11 cellular contexts compared by ENCODE assay signal in the genomic region with DNA sequence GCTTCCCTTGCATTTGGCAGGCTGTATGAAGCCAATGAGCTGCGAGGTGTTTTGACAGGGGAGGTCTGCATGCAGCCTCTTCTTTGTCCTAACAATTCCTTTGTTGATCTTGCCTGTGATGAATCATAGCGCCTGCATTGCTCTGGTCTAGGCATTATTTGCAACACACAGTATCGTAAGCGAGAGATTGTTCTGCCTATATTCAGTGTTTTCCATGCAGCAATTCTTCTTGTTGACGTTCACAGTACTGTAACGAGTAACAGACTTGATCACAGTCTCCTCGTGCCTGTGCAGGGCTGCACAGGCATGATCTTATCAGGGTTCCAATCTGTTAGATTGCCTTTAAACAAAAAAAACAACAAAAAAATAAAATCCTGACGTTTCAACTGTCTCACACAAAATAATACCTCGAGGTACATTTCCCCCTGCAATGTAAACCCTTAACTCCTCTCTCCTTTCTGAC. TPM values are rescaled to one million over a fixed set of nuclear protein-coding genes. Genes with fewer than 3 reads are reported as not detected.
A peak's percentile ranks its signal among the peaks of the same experiment; 100 is the strongest.
DNase-seq lines count a peak whose midpoint lies in the region; ATAC-seq and TF ChIP-seq lines count a peak whose summit lies in the region.
"Had no signal": no experiment of that assay in that cellular context is flagged by ENCODE, and none has a peak within 500 bp of the region (broad histone marks: within the 10 kb centered on the region; RNA-seq: fewer than 3 reads in every experiment).

No MANE protein-coding gene starts in this region.

- H3K27me3 Mint-ChIP-seq in activated naive CD4-positive, alpha-beta T cell treated with anti-CD3 and anti-CD28 coated beads, Interleukin-2, amount 50 U/mL, for 24 hours = no peaks in the 10 kb centered on the region
- no peaks in the 10 kb centered on the region for H3K27me3 Mint-ChIP-seq in type B pancreatic cell

- no peaks in the 10 kb centered on the region for H3K9me3 Mint-ChIP-seq in activated naive CD4-positive, alpha-beta T cell treated with anti-CD3 and anti-CD28 coated beads, Interleukin-2, amount 50 U/mL, for 24 hours
- H3K9me3 Mint-ChIP-seq in type B pancreatic cell = no peaks in the 10 kb centered on the region

- H3K36me3 Mint-ChIP-seq in activated naive CD4-positive, alpha-beta T cell treated with anti-CD3 and anti-CD28 coated beads, Interleukin-2, amount 50 U/mL, for 24 hours = no peaks in the 10 kb centered on the region
- peaks cover 4% of the 10 kb centered on the region for H3K36me3 Mint-ChIP-seq in type B pancreatic cell

- DNase-seq in activated naive CD4-positive, alpha-beta T cell treated with Interleukin-2 at 50 U/mL for 16 hours = no peak
- DNase-seq in astrocyte of the hippocampus (ENCODE audit: low read depth, low spot score) = peak; percentile 69
- DNase-seq in iPS-NIHi11 (ENCODE audit: low spot score) = peak; percentile 26
- no peak for DNase-seq in type B pancreatic cell (ENCODE audit: extremely low spot score, unreplicated experiment)
- DNase-seq in COR-L47 (lab: John Stamatoyannopoulos, UW) = no peak
- no peak for DNase-seq in glomerular visceral epithelial cell (ENCODE audit: extremely low spot score)
- DNase-seq: AML-193, NCI-H2029, PC-9 had no signal

- peaks cover 92% of the 10 kb centered on the region for H3K4me1 Mint-ChIP-seq in activated naive CD4-positive, alpha-beta T cell treated with anti-CD3 and anti-CD28 coated beads, Interleukin-2, amount 50 U/mL, for 24 hours
- H3K4me1 Mint-ChIP-seq in type B pancreatic cell (ENCODE audit: unreplicated experiment) = peaks cover 35% of the 10 kb centered on the region

- TF ChIP-seq CTCF in type B pancreatic cell (conservative IDR thresholded peaks at IDR 0.05) = no peak

- ATAC-seq in HG02938 (IDR thresholded peaks at IDR 0.05; ENCODE audit: unreplicated experiment) = no peak

- peak overlapping the region; percentile 71 for H3K4me3 Mint-ChIP-seq in activated naive CD4-positive, alpha-beta T cell treated with anti-CD3 and anti-CD28 coated beads, Interleukin-2, amount 50 U/mL, for 24 hours
- peak overlapping the region; percentile 47 for H3K4me3 Mint-ChIP-seq in type B pancreatic cell

- H3K27ac Mint-ChIP-seq in activated naive CD4-positive, alpha-beta T cell treated with anti-CD3 and anti-CD28 coated beads, Interleukin-2, amount 50 U/mL, for 24 hours = peak overlapping the region; percentile 75
- peak overlapping the region; percentile 34 for H3K27ac Mint-ChIP-seq in type B pancreatic cell

RNA-seq across cellular contexts. Expression of a gene that starts 13.9 kb away (rescaled TPM):
- 52.2 and 82.8 TPM in 2 replicates for total RNA-seq in type B pancreatic cell (ENCODE audit: low replicate concordance)

RNA-seq across cellular contexts. Expression of a gene that starts 38.0 kb away (rescaled TPM):
- total RNA-seq in type B pancreatic cell (ENCODE audit: low replicate concordance) = 106 and 125 TPM in 2 replicates

Comparison
In these comparisons a context has a peak if more than half of its experiments do, and no peak if none do; other contexts are left out.
1. DNase-seq: peak in astrocyte of the hippocampus (single experiment) and iPS-NIHi11 (single experiment); none in activated naive CD4-positive, alpha-beta T cell treated with Interleukin-2 at 50 U/mL for 16 hours (single experiment), type B pancreatic cell (single experiment), COR-L47 (single experiment) and glomerular visceral epithelial cell (single experiment).